ENCODE assay signal across 31 cellular contexts in genomic region chr16:66293932-66294331, GRCh38.
"Had no signal": no experiment of that assay in that cellular context is flagged by ENCODE, and none has a peak within 500 bp of the region (broad histone marks: within the 10 kb centered on the region; RNA-seq: fewer than 3 reads in every experiment).

No MANE protein-coding gene starts in this region.

- H3K4me3 ChIP-seq: body of pancreas, gastrocnemius medialis, pancreas, psoas muscle, skin epidermis, testis, transverse colon, uterus had no signal

- H3K27ac ChIP-seq: body of pancreas, gastrocnemius medialis, neutrophil, pancreas, psoas muscle, skin epidermis, testis, transverse colon, uterus had no signal

- H3K4me1 Mint-ChIP-seq: activated CD4-positive, alpha-beta T cell treated with anti-CD3 and anti-CD28 coated beads, Interleukin-2, amount 10 ng/mL, durations not matched to agents 24 days and 14 days; mesothelial cell of epicardium; naive B cell had no signal

- H3K9me3 ChIP-seq: body of pancreas, gastrocnemius medialis, neutrophil, pancreas, psoas muscle, SK-N-SH, testis, transverse colon, uterus had no signal

- H3K9me2 ChIP-seq: SK-N-SH had no signal

- H3K4me3 Mint-ChIP-seq: activated CD4-positive, alpha-beta T cell treated with anti-CD3 and anti-CD28 coated beads, Interleukin-2, amount 10 ng/mL, durations not matched to agents 24 days and 14 days; activated CD8-positive, alpha-beta T cell treated with anti-CD3 and anti-CD28 coated beads, Interleukin-2, amount 10 ng/mL, durations not matched to agents 7 days and 5 days; activated naive CD8-positive, alpha-beta T cell; activated T-cell treated with anti-CD3 and anti-CD28 coated beads, Interleukin-2, amount 50 U/mL, for 4 hours; mesothelial cell of epicardium; naive B cell; nephron progenitor cell had no signal

- H3K9me3 Mint-ChIP-seq: activated CD4-positive, alpha-beta T cell treated with anti-CD3 and anti-CD28 coated beads, Interleukin-2, amount 10 ng/mL, durations not matched to agents 24 days and 14 days; nephron progenitor cell had no signal

- H3K4me2 ChIP-seq: SK-N-SH had no signal

- DNase-seq: activated CD4-positive, alpha-beta T cell treated with anti-CD3 and anti-CD28 coated beads, Interleukin-2, amount 10 ng/mL, durations not matched to agents 24 days and 14 days; activated CD4-positive, CD25-positive, alpha-beta regulatory T cell treated with anti-CD3 and anti-CD28 coated beads, Interleukin-2, amount 50 U/mL, for 72 hours; activated CD8-positive, alpha-beta T cell treated with anti-CD3 and anti-CD28 coated beads, Interleukin-2, amount 10 ng/mL, durations not matched to agents 7 days and 5 days; activated naive CD4-positive, alpha-beta T cell treated with Interleukin-2 at 50 U/mL for 16 hours; activated T-cell treated with anti-CD3 and anti-CD28 coated beads, Interleukin-2, amount 50 U/mL, for 4 hours; aorta; body of pancreas; effector CD8-positive, alpha-beta T cell; erythroblast; gastrocnemius medialis; glutamatergic neuron; left ventricle myocardium superior; naive B cell; nephron progenitor cell; psoas muscle; right cardiac atrium; SK-N-SH; stimulated activated CD4-positive, alpha-beta T cell treated with anti-CD3 and anti-CD28 coated beads, Interleukin-12 subunit alpha, Interleukin-12 subunit beta, amount 100 ng/mL, for 4 hours; stimulated activated CD4-positive, alpha-beta T cell treated with anti-CD3 and anti-CD28 coated beads, Interleukin-4, amount 100 ng/mL, for 1 hour; stimulated activated naive CD8-positive, alpha-beta T cell treated with anti-CD3 and anti-CD28 coated beads, Interleukin-15, Interleukin-2, amounts not matched to agents 100 U/mL and 50 U/mL, for 24 hours; SW 1271; T-helper 2 cell; testis; transverse colon; uterus had no signal

- ATAC-seq: activated CD8-positive, alpha-beta T cell treated with anti-CD3 and anti-CD28 coated beads, Interleukin-2, amount 10 ng/mL, durations not matched to agents 7 days and 5 days; activated T-cell treated with anti-CD3 and anti-CD28 coated beads, Interleukin-2, amount 50 U/mL, for 4 hours; body of pancreas; gastrocnemius medialis; left ventricle myocardium superior; pancreas; psoas muscle; right cardiac atrium; stimulated activated naive CD8-positive, alpha-beta T cell treated with anti-CD3 and anti-CD28 coated beads, Interleukin-15, Interleukin-2, amounts not matched to agents 100 U/mL and 50 U/mL, for 24 hours had no signal

- H3K36me3 Mint-ChIP-seq: activated naive CD8-positive, alpha-beta T cell; mesothelial cell of epicardium; naive B cell had no signal

- H3K27ac Mint-ChIP-seq: activated CD4-positive, alpha-beta T cell treated with anti-CD3 and anti-CD28 coated beads, Interleukin-2, amount 10 ng/mL, durations not matched to agents 24 days and 14 days; activated naive CD8-positive, alpha-beta T cell; activated T-helper 2 cell treated with anti-CD3 and anti-CD28 coated beads, Interferon-gamma antibody, Interleukin-2, Interleukin-4, amounts not matched to agents 10 μg/mL and 5 μg/mL and 100 μg/mL, durations not matched to agents 14 hours and 24 hours and 36 hours; mesothelial cell of epicardium; naive B cell; nephron progenitor cell had no signal

- H3K36me3 ChIP-seq: gastrocnemius medialis, neutrophil, pancreas, transverse colon, uterus had no signal

- H3K4me1 ChIP-seq: body of pancreas, gastrocnemius medialis, pancreas, psoas muscle, testis, transverse colon, uterus had no signal

- H3K27me3 ChIP-seq: body of pancreas, gastrocnemius medialis, pancreas, testis, transverse colon, uterus had no signal
